10 cellular contexts compared by ENCODE assay signal in the genomic region with DNA sequence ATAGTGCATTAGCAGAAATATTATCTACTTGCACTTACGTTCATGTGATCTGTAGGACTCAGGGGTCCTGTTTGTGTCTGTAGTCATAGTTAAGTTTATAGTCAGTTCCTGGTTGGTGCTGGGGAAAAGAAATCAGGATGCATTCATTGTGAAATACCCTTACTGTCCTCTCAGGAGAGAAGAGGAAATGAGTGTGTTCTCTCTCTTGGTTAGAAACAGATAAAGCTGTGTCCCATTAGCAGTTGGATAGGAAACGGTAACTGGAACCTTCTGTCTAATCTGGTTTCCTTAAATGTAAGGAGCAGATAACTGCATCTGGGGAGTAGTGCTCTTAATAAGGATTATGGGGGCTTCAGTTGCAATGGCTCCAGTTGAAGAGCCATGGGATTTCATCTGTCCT. TPM values are rescaled to one million over a fixed set of nuclear protein-coding genes. Genes with fewer than 3 reads are reported as not detected.
A peak's percentile ranks its signal among the peaks of the same experiment; 100 is the strongest.
DNase-seq lines count a peak whose midpoint lies in the region; ATAC-seq and TF ChIP-seq lines count a peak whose summit lies in the region.
"Had no signal": no experiment of that assay in that cellular context is flagged by ENCODE, and none has a peak within 500 bp of the region (broad histone marks: within the 10 kb centered on the region; RNA-seq: fewer than 3 reads in every experiment).

No MANE protein-coding gene starts in this region.

- peak; percentile 13 for DNase-seq in activated CD4-positive, alpha-beta T cell treated with anti-CD3 and anti-CD28 coated beads, Interleukin-2, amount 10 ng/mL, durations not matched to agents 24 days and 14 days
- no peak for DNase-seq in activated CD4-positive, alpha-beta T cell treated with anti-CD3 and anti-CD28 coated beads, Interleukin-2, amount 50 U/mL, for 48 hours
- DNase-seq in SKM-1 treated with dmso at 0.1 percent for 144 hours (lab: John Stamatoyannopoulos, UW; ENCODE audit: unreplicated experiment) (peak; percentile 88), Right ventricle myocardium superior (no peak), thyroid gland (no peak), SK-N-DZ (ENCODE audit: low spot score) (no peak), AG08396 (ENCODE audit: low spot score) (no peak)

- H3K9me3 Mint-ChIP-seq in activated CD4-positive, alpha-beta T cell treated with anti-CD3 and anti-CD28 coated beads, Interleukin-2, amount 10 ng/mL, durations not matched to agents 24 days and 14 days: no peaks in the 10 kb centered on the region
- H3K9me3 Mint-ChIP-seq: natural killer cell treated with Interleukin-12 subunit alpha and Interleukin-12 subunit beta and Interleukin-15 and Interleukin-18, amount 100 ng/mL, for 72 hours had no signal

- no peak for TF ChIP-seq CTCF in thyroid gland (IDR thresholded peaks at IDR 0.05)

- no peaks in the 10 kb centered on the region for H3K9me3 ChIP-seq in thyroid gland

- H3K27me3 ChIP-seq in thyroid gland: no peaks in the 10 kb centered on the region

- 70 to 72% methylated on average over 2 of the region's 2 CpGs for WGBS in thyroid gland, 2 donors

- intact Hi-C loops in activated CD4-positive, alpha-beta T cell treated with anti-CD3 and anti-CD28 coated beads, Interleukin-2, amount 10 ng/mL, durations not matched to agents 24 days and 14 days (cut with micrococcal nuclease): no loop called here
- intact Hi-C loops in Right ventricle myocardium superior (cut with DNase I) (no loop called here), thyroid gland (cut with DNase I) (no loop called here)

- H3K27ac Mint-ChIP-seq in activated CD4-positive, alpha-beta T cell treated with anti-CD3 and anti-CD28 coated beads, Interleukin-2, amount 10 ng/mL, durations not matched to agents 24 days and 14 days: no peak overlapping the region
- H3K27ac Mint-ChIP-seq: activated naive CD8-positive, alpha-beta T cell had no signal

- H3K4me3 ChIP-seq in thyroid gland (replicated peaks in 1 of 3): no peak overlapping the region

- peaks cover 7% of the 10 kb centered on the region for H3K36me3 Mint-ChIP-seq in activated CD4-positive, alpha-beta T cell treated with anti-CD3 and anti-CD28 coated beads, Interleukin-2, amount 10 ng/mL, durations not matched to agents 24 days and 14 days (ENCODE audit: low read depth)
- H3K36me3 Mint-ChIP-seq: natural killer cell treated with Interleukin-12 subunit alpha and Interleukin-12 subunit beta and Interleukin-15 and Interleukin-18, amount 100 ng/mL, for 72 hours had no signal

- peaks cover 0 to 40% of the 10 kb centered on the region in 2 donors for H3K4me1 ChIP-seq in thyroid gland

- H3K4me3 Mint-ChIP-seq in activated CD4-positive, alpha-beta T cell treated with anti-CD3 and anti-CD28 coated beads, Interleukin-2, amount 10 ng/mL, durations not matched to agents 24 days and 14 days: no peak overlapping the region
- H3K4me3 Mint-ChIP-seq: activated naive CD8-positive, alpha-beta T cell; natural killer cell treated with Interleukin-12 subunit alpha and Interleukin-12 subunit beta and Interleukin-15 and Interleukin-18, amount 100 ng/mL, for 72 hours had no signal

- H3K27ac ChIP-seq in thyroid gland: peak overlapping the region in 2 of 3 donors; percentile 8 to 24

- TF ChIP-seq POLR2A in thyroid gland (IDR thresholded peaks at IDR 0.05): no peak

- no peaks in the 10 kb centered on the region for H3K36me3 ChIP-seq in thyroid gland

- no peaks in the 10 kb centered on the region for H3K27me3 Mint-ChIP-seq in activated CD4-positive, alpha-beta T cell treated with anti-CD3 and anti-CD28 coated beads, Interleukin-2, amount 10 ng/mL, durations not matched to agents 24 days and 14 days
- H3K27me3 Mint-ChIP-seq: activated naive CD8-positive, alpha-beta T cell; natural killer cell treated with Interleukin-12 subunit alpha and Interleukin-12 subunit beta and Interleukin-15 and Interleukin-18, amount 100 ng/mL, for 72 hours had no signal

- peaks cover 21% of the 10 kb centered on the region for H3K4me1 Mint-ChIP-seq in activated CD4-positive, alpha-beta T cell treated with anti-CD3 and anti-CD28 coated beads, Interleukin-2, amount 10 ng/mL, durations not matched to agents 24 days and 14 days

- ATAC-seq in Right ventricle myocardium superior (ENCODE audit: poor library complexity) (peak; percentile 55), GM21423 (IDR thresholded peaks at IDR 0.05; ENCODE audit: unreplicated experiment) (no peak)

RNA-seq across cellular contexts. Expression of gene SDCCAG8, which starts 8.9 kb away (rescaled TPM):
- 16.5 and 23.6 TPM in 2 replicates for total RNA-seq in activated CD4-positive, alpha-beta T cell treated with anti-CD3 and anti-CD28 coated beads, Interleukin-2, amount 10 ng/mL, durations not matched to agents 24 days and 14 days
- total RNA-seq in Right ventricle myocardium superior (16.5 TPM), thyroid gland (100 to 1,000 TPM; 105 to 193 (median 115) TPM)
- 27.0 and 28.1 TPM in 2 replicates for polyA plus RNA-seq in SK-N-DZ (2014; cell fraction: cytosol; rRNA removed)
- 19.6 and 21.6 TPM in 2 replicates for polyA plus RNA-seq in SK-N-DZ (2014; cell fraction: nucleus; rRNA removed)

RNA-seq across cellular contexts. Expression of gene CEP170, which starts 9.6 kb away (rescaled TPM):
- total RNA-seq in activated CD4-positive, alpha-beta T cell treated with anti-CD3 and anti-CD28 coated beads, Interleukin-2, amount 10 ng/mL, durations not matched to agents 24 days and 14 days: 47.2 and 53.4 TPM in 2 replicates
- total RNA-seq in Right ventricle myocardium superior (45.0 TPM), thyroid gland (10 to 100 TPM; 62.8 to 93.8 (median 75.3) TPM)
- 95.5 and 117 TPM in 2 replicates for polyA plus RNA-seq in SK-N-DZ (2014; cell fraction: cytosol; rRNA removed)
- 91.0 and 130 TPM in 2 replicates for polyA plus RNA-seq in SK-N-DZ (2014; cell fraction: nucleus; rRNA removed)

Comparison
In these comparisons a context has a peak if more than half of its experiments do, and no peak if none do; other contexts are left out.
1. DNase-seq: peak in activated CD4-positive, alpha-beta T cell treated with anti-CD3 and anti-CD28 coated beads, Interleukin-2, amount 10 ng/mL, durations not matched to agents 24 days and 14 days (single experiment) and SKM-1 treated with dmso at 0.1 percent for 144 hours (single experiment); none in activated CD4-positive, alpha-beta T cell treated with anti-CD3 and anti-CD28 coated beads, Interleukin-2, amount 50 U/mL, for 48 hours (0 of 2), Right ventricle myocardium superior (single experiment), thyroid gland (0 of 2), SK-N-DZ (single experiment) and AG08396 (single experiment).